ENCODE assay signal across 14 cellular contexts in genomic region chr6:16965679-16966078, GRCh38.
DNase-seq lines count a peak whose midpoint lies in the region; ATAC-seq, FAIRE-seq and TF ChIP-seq lines count a peak whose summit lies in the region.
"Had no signal": no experiment of that assay in that cellular context is flagged by ENCODE, and none has a peak within 500 bp of the region (broad histone marks: within the 10 kb centered on the region; RNA-seq: fewer than 3 reads in every experiment).

No MANE protein-coding gene starts in this region.

- POLR2A ChIA-PET in SK-N-SH (lab: Yijun Ruan, JAX): no interaction called here
- POLR2A ChIA-PET in HepG2 (lab: Yijun Ruan, JAX): no interaction called here

- TF ChIP-seq CTCF in SK-N-SH (IDR thresholded peaks at IDR 0.05): no peak
- TF ChIP-seq CTCF in HepG2 (CRISPR knock-in tag; IDR thresholded peaks at IDR 0.05): no peak

- H3K18ac ChIP-seq in mesendoderm (ENCODE audit: low read length): peak overlapping the region; percentile 88

- H3K56ac ChIP-seq in mesendoderm (ENCODE audit: low read length): peak overlapping the region; percentile 43

- TF ChIP-seq EP300 in SK-N-SH (IDR thresholded peaks at IDR 0.05; ENCODE audit: borderline replicate concordance in 1 of 2, low read depth in 1 of 2, low read length in 1 of 2) (no peak), HepG2 (IDR thresholded peaks at IDR 0.05; ENCODE audit: low read depth in 2 of 2, low read length in 2 of 2) (no peak), HepG2 (CRISPR knock-in tag; IDR thresholded peaks at IDR 0.05; ENCODE audit: borderline replicate concordance) (no peak)

- no peak overlapping the region for H4K5ac ChIP-seq in mesendoderm (ENCODE audit: low read length)

- FAIRE-seq in HepG2 (lab: Jason Lieb, UNC): no peak
- FAIRE-seq: G401.6 had no signal

- peaks cover 5 to 34% of the 10 kb centered on the region in 2 experiments for H3K4me1 ChIP-seq in SK-N-SH (ENCODE audit: control insufficient read depth in 1 of 2, insufficient read depth in 2 of 2, low read depth in 1 of 2, low read length in 1 of 2)
- peaks cover 3% of the 10 kb centered on the region for H3K4me1 ChIP-seq in mesendoderm (ENCODE audit: control insufficient read depth, low read depth, low read length)
- H3K4me1 ChIP-seq in HepG2 (ENCODE audit: insufficient read depth, low read length): peaks cover 6% of the 10 kb centered on the region
- H3K4me1 ChIP-seq: BLaER1 treated with 17β-estradiol and CSF1 and Interleukin-3, amounts not matched to agents 10 nM and 100 nM had no signal

- H2AK5ac ChIP-seq in mesendoderm (ENCODE audit: low read length): no peak overlapping the region

- H3K79me2 ChIP-seq in SK-N-SH (ENCODE audit: insufficient read depth): no peaks in the 10 kb centered on the region
- no peaks in the 10 kb centered on the region for H3K79me2 ChIP-seq in mesendoderm (ENCODE audit: control insufficient read depth, insufficient read depth, low read length)
- H3K79me2 ChIP-seq in HepG2 (ENCODE audit: insufficient read depth, low read length): no peaks in the 10 kb centered on the region

- no peak overlapping the region for H3K4ac ChIP-seq in mesendoderm (ENCODE audit: low read depth, low read length)

- H3K9ac ChIP-seq in SK-N-SH: no peak overlapping the region
- no peak overlapping the region for H3K9ac ChIP-seq in mesendoderm (ENCODE audit: low read length)
- H3K9ac ChIP-seq in HepG2 (ENCODE audit: insufficient read depth, low read depth, low read length): no peak overlapping the region
- H3K9ac ChIP-seq: BLaER1 treated with 17β-estradiol and CSF1 and Interleukin-3, amounts not matched to agents 10 nM and 100 nM had no signal

- no peak for ATAC-seq in HepG2

- H3K36me3 ChIP-seq in MG63 (no peaks in the 10 kb centered on the region), SK-N-SH (replicated peaks in 1 of 2; ENCODE audit: control insufficient read depth in 1 of 2, insufficient read depth in 2 of 2, low read length in 1 of 2) (no peaks in the 10 kb centered on the region), mesendoderm (ENCODE audit: control insufficient read depth, insufficient read depth, low read length) (no peaks in the 10 kb centered on the region), HepG2 (replicated peaks in 1 of 2; ENCODE audit: control insufficient read depth in 1 of 2, insufficient read depth in 2 of 2, low read length in 2 of 2) (no peaks in the 10 kb centered on the region)
- H3K36me3 ChIP-seq: BLaER1 treated with 17β-estradiol and CSF1 and Interleukin-3, amounts not matched to agents 10 nM and 100 nM had no signal

- no peaks in the 10 kb centered on the region for H3K79me1 ChIP-seq in mesendoderm (ENCODE audit: low read length)

- TF ChIP-seq RAD21 in SK-N-SH (IDR thresholded peaks at IDR 0.05; ENCODE audit: low read length) (no peak), HepG2 (CRISPR knock-in tag; IDR thresholded peaks at IDR 0.05) (no peak)

- CTCF ChIA-PET in SK-N-SH (lab: Yijun Ruan, JAX): interaction anchor here (0.7 to 4.8 kb wide), 31 partner anchors 7 to 586 kb away, joined by 3 to 48 read pairs (median 5); partner anchors contain the start of gene ATXN1
- CTCF ChIA-PET in HepG2 (lab: Yijun Ruan, JAX; ENCODE audit: low intra/inter-chr PET ratio, low total read pairs): interaction anchor here (1.2 to 2.9 kb wide), 3 partner anchors 10 to 680 kb away, joined by 3 to 17 read pairs (median 7); no protein-coding TSS in a partner anchor

- BruUV-seq in HepG2 (replicated peaks; lab: Mats Ljungman, UMichigan): no TSS peak

- H2BK120ac ChIP-seq in mesendoderm (ENCODE audit: low read depth, low read length): no peak overlapping the region

- in situ Hi-C loops in HepG2 (cut with HindIII; ENCODE audit: extremely low pct_ligation_motif_present, low pct_unique_long_range_greater_than_20kb): loop anchor here (25.0 kb wide), 2 partner anchors 453 to 628 kb away; no protein-coding TSS in a partner anchor

- no peak overlapping the region for H3K23ac ChIP-seq in mesendoderm (ENCODE audit: low read length)

- H3K4me2 ChIP-seq in SK-N-SH (no peak overlapping the region), mesendoderm (ENCODE audit: low read length) (no peak overlapping the region), HepG2 (ENCODE audit: low read depth, low read length) (no peak overlapping the region)
- H3K4me2 ChIP-seq: BLaER1 treated with 17β-estradiol and CSF1 and Interleukin-3, amounts not matched to agents 10 nM and 100 nM had no signal

- H3K9me2 ChIP-seq in SK-N-SH: no peaks in the 10 kb centered on the region

- peak overlapping the region; percentile 62 for H2BK15ac ChIP-seq in mesendoderm (replicated peaks; ENCODE audit: low read depth)

- H3K9me3 ChIP-seq in MG63: no peaks in the 10 kb centered on the region
- no peaks in the 10 kb centered on the region for H3K9me3 ChIP-seq in SK-N-SH
- no peaks in the 10 kb centered on the region for H3K9me3 ChIP-seq in HepG2 (ENCODE audit: low read length)
- H3K9me3 ChIP-seq: BLaER1 treated with 17β-estradiol and CSF1 and Interleukin-3, amounts not matched to agents 10 nM and 100 nM had no signal

- H3F3A ChIP-seq in SK-N-SH (replicated peaks; ENCODE audit: insufficient read depth): peaks cover 4% of the 10 kb centered on the region

- H3K4me3 ChIP-seq in MG63 (no peak overlapping the region), SK-N-SH (ENCODE audit: low read depth in 2 of 2, low read length in 1 of 2) (no peak overlapping the region), mesendoderm (ENCODE audit: low read length) (no peak overlapping the region), HepG2 (replicated peaks in 1 of 3; ENCODE audit: insufficient read depth in 1 of 3, low read depth in 2 of 3, low read length in 3 of 3) (no peak overlapping the region)
- H3K4me3 ChIP-seq: BLaER1 treated with 17β-estradiol and CSF1 and Interleukin-3, amounts not matched to agents 10 nM and 100 nM had no signal

- H3K27ac ChIP-seq in SK-N-SH (ENCODE audit: low read depth in 2 of 2, low read length in 1 of 2): no peak overlapping the region
- no peak overlapping the region for H3K27ac ChIP-seq in mesendoderm (ENCODE audit: low read depth, low read length)
- no peak overlapping the region for H3K27ac ChIP-seq in HepG2 (ENCODE audit: extremely low read length, insufficient read depth, low read length)
- H3K27ac ChIP-seq: BLaER1 treated with 17β-estradiol and CSF1 and Interleukin-3, amounts not matched to agents 10 nM and 100 nM; HL-60 had no signal

- intact Hi-C loops in HepG2 (cut with micrococcal nuclease; ENCODE audit: unreplicated experiment): loop anchor here (1.0 to 5.0 kb wide), 5 partner anchors 195 to 678 kb away; no protein-coding TSS in a partner anchor

- H4K20me1 ChIP-seq in SK-N-SH (ENCODE audit: insufficient read depth) (no peaks in the 10 kb centered on the region), HepG2 (ENCODE audit: insufficient read depth, low read length) (no peaks in the 10 kb centered on the region)
- H4K20me1 ChIP-seq: BLaER1 treated with 17β-estradiol and CSF1 and Interleukin-3, amounts not matched to agents 10 nM and 100 nM had no signal

- TF ChIP-seq POLR2A in HepG2 (IDR thresholded peaks at IDR 0.05; ENCODE audit: insufficient read depth in 1 of 2, low read depth in 2 of 2, low read length in 2 of 2): no peak

- H3K27me3 ChIP-seq in MG63 (no peaks in the 10 kb centered on the region), SK-N-SH (ENCODE audit: insufficient read depth) (no peaks in the 10 kb centered on the region), mesendoderm (ENCODE audit: insufficient read depth, low read length, poor library complexity) (no peaks in the 10 kb centered on the region), HepG2 (ENCODE audit: control insufficient read depth in 1 of 2, insufficient read depth in 2 of 2, low read length in 2 of 2) (peaks cover 0 to 19% of the 10 kb centered on the region in 2 experiments; a peak in 2 of 5 replicates)
- H3K27me3 ChIP-seq: BLaER1 treated with 17β-estradiol and CSF1 and Interleukin-3, amounts not matched to agents 10 nM and 100 nM had no signal

- WGBS in SK-N-SH (ENCODE audit: low lambda C conversion rate): 84% methylated on average over 8 of the region's 8 CpGs
- WGBS in mesendoderm (ENCODE audit: extremely low coverage, insufficient coverage, low lambda C conversion rate): no CpG with 5 or more reads among the region's 8 CpGs
- whole genome bisulfite sequencing in HepG2 (ENCODE audit: low lambda C conversion rate): 54% methylated on average over 8 of the region's 8 CpGs

- H4K8ac ChIP-seq in mesendoderm (ENCODE audit: low read depth, low read length): no peak overlapping the region

- H2BK5ac ChIP-seq in mesendoderm (ENCODE audit: low read length): no peak overlapping the region

- DNase-seq in ELR (ENCODE audit: low read depth) (peak; percentile 6), MG63 (peak; percentile 32), SK-N-SH (no peak), mesendoderm (peak; percentile 13), 8988T (no peak), HepG2 (ENCODE audit: low spot score) (no peak), C1 segment of cervical spinal cord (lab: John Stamatoyannopoulos, UW) (no peak)
- DNase-seq: ACHN; Calu3; CD4-positive, alpha-beta T cell; DMS 273 treated with DMSO at 0.1 percent for 48 hours had no signal

- H2AFZ ChIP-seq in SK-N-SH (ENCODE audit: low read depth) (no peak overlapping the region), HepG2 (ENCODE audit: low read length) (no peak overlapping the region)

TF ChIP-seq in SK-N-SH, 30 proteins besides CTCF, POLR2A, EP300 and RAD21:
- TF ChIP-seq SIN3A (IDR thresholded peaks at IDR 0.05; ENCODE audit: borderline replicate concordance, low read depth, low read length) (no peak), NFIC (IDR thresholded peaks at IDR 0.05; ENCODE audit: borderline replicate concordance) (0 out of 2 replicates have a peak, but pooled peaks have one; percentile 29), FOSL2 (IDR thresholded peaks at IDR 0.05; ENCODE audit: borderline replicate concordance, low read depth) (0 out of 2 replicates have a peak, but pooled peaks have one; percentile 20)

TF ChIP-seq in HepG2, 621 proteins besides CTCF, POLR2A, EP300 and RAD21 (continues in another document):
- TF ChIP-seq MXI1 (IDR thresholded peaks at IDR 0.05; ENCODE audit: borderline replicate concordance, low read depth, low read length) (no peak), ATAD3A (CRISPR knock-in tag; IDR thresholded peaks at IDR 0.05) (no peak), LCORL (IDR thresholded peaks at IDR 0.05) (no peak), LCORL (CRISPR knock-in tag; IDR thresholded peaks at IDR 0.05) (no peak), TARDBP (CRISPR knock-in tag; IDR thresholded peaks at IDR 0.05) (no peak), ZNF577 (CRISPR knock-in tag; IDR thresholded peaks at IDR 0.05; ENCODE audit: borderline replicate concordance, low read depth) (no peak)

Comparison
In these comparisons a context has a peak if more than half of its experiments do, and no peak if none do; other contexts are left out.
1. DNase-seq: peak in ELR (single experiment), MG63 (single experiment) and mesendoderm (single experiment); none in SK-N-SH (single experiment), 8988T (single experiment), HepG2 (single experiment) and C1 segment of cervical spinal cord (0 of 14).